Comparison of ENCODE assay signal across 12 cellular contexts in the genomic region with DNA sequence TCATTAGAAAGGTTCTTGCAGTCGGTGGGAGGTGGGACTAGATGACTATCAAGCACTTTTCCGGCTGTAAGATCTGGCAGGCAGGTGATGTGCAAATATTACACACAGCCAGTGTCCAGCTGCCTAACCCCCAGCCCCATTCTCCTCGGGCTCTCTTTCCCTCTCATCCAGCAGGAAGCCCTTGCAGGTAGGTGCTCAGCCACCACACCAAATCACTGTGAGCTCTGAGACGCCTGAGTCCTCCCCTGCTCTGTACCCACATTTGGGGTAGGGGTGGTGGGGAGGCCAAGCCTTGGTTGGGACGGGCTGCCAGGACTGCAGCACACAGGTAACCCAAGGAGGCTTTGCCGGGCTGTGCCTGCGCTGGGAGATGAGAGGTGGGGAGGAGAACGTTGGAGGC. TPM values are rescaled to one million over a fixed set of nuclear protein-coding genes. Genes with fewer than 3 reads are reported as not detected.
DNase-seq lines count a peak whose midpoint lies in the region; ATAC-seq and TF ChIP-seq lines count a peak whose summit lies in the region.
"Had no signal": no experiment of that assay in that cellular context is flagged by ENCODE, and none has a peak within 500 bp of the region (broad histone marks: within the 10 kb centered on the region; RNA-seq: fewer than 3 reads in every experiment).

No MANE protein-coding gene starts in this region.

- no peaks in the 10 kb centered on the region for H3K36me3 Mint-ChIP-seq in activated T-cell treated with anti-CD3 and anti-CD28 coated beads, Interleukin-2, amount 50 U/mL, for 72 hours (ENCODE audit: insufficient read depth in 2 of 2)
- peaks cover 11% of the 10 kb centered on the region for H3K36me3 Mint-ChIP-seq in WTC11

- peak overlapping the region; percentile 59 to 69 for H3K4me3 Mint-ChIP-seq in activated T-cell treated with anti-CD3 and anti-CD28 coated beads, Interleukin-2, amount 50 U/mL, for 72 hours
- H3K4me3 Mint-ChIP-seq in WTC11 = peak overlapping the region; percentile 71

- H3K9ac ChIP-seq in iPS-15b (ENCODE audit: low read depth, low read length) = peak overlapping the region; percentile 24

- H3K9me3 ChIP-seq in iPS-15b (ENCODE audit: control insufficient read depth, insufficient read depth, low read length) = no peaks in the 10 kb centered on the region

- peaks cover 2% of the 10 kb centered on the region for H3K4me1 ChIP-seq in iPS-15b (ENCODE audit: control insufficient read depth, insufficient read depth, low read length)

- no peak overlapping the region for H3K27ac Mint-ChIP-seq in activated T-cell treated with anti-CD3 and anti-CD28 coated beads, Interleukin-2, amount 50 U/mL, for 72 hours
- H3K27ac Mint-ChIP-seq in WTC11 = no peak overlapping the region

- no peak for DNase-seq in activated T-cell treated with anti-CD3 and anti-CD28 coated beads, Interleukin-2, amount 50 U/mL, for 72 hours
- DNase-seq in activated T-cell treated with anti-CD3 and anti-CD28 coated beads, Interleukin-2, amount 50 U/mL, for 1 hour = no peak
- DNase-seq in WTC11 (ENCODE audit: low spot score) (no peak), skeletal muscle cell (ENCODE audit: low read depth) (no peak), SW 1271 (lab: John Stamatoyannopoulos, UW) (no peak)
- DNase-seq: cerebellar nuclear complex, DMS79 treated with DMSO at 0.1 percent for 48 hours, RPMI8226 had no signal

- peaks cover 6% of the 10 kb centered on the region for H3K27me3 ChIP-seq in iPS-15b (ENCODE audit: control insufficient read depth, insufficient read depth, low read length)

- POLR2A ChIA-PET in WTC11 (lab: Charles Lee) = no interaction called here

- H3K9me3 Mint-ChIP-seq in activated T-cell treated with anti-CD3 and anti-CD28 coated beads, Interleukin-2, amount 50 U/mL, for 72 hours = no peaks in the 10 kb centered on the region
- peaks cover 10% of the 10 kb centered on the region for H3K9me3 Mint-ChIP-seq in WTC11

- TF ChIP-seq CTCF in WTC11 (IDR thresholded peaks at IDR 0.05) = no peak

- H3K4me1 Mint-ChIP-seq in activated T-cell treated with anti-CD3 and anti-CD28 coated beads, Interleukin-2, amount 50 U/mL, for 72 hours (ENCODE audit: low read depth) = peaks cover 10% of the 10 kb centered on the region
- H3K4me1 Mint-ChIP-seq in WTC11 = peaks cover 10% of the 10 kb centered on the region

- no peaks in the 10 kb centered on the region for H3K36me3 ChIP-seq in iPS-15b (ENCODE audit: control insufficient read depth, insufficient read depth, low read length)

- no peak for ATAC-seq in activated T-cell treated with anti-CD3 and anti-CD28 coated beads, Interleukin-2, amount 50 U/mL, for 72 hours (replicated peaks in 1 of 2)
- ATAC-seq in WTC11 (no peak), GM21717 (IDR thresholded peaks at IDR 0.05; ENCODE audit: unreplicated experiment) (no peak), HG03354 (IDR thresholded peaks at IDR 0.05; ENCODE audit: poor library complexity, severe bottlenecking, unreplicated experiment) (no peak)

- CTCF ChIA-PET in WTC11 (lab: Charles Lee) = no interaction called here

- peaks cover 32% of the 10 kb centered on the region for H3K27me3 Mint-ChIP-seq in activated T-cell treated with anti-CD3 and anti-CD28 coated beads, Interleukin-2, amount 50 U/mL, for 72 hours (ENCODE audit: low read depth)
- peaks cover 23% of the 10 kb centered on the region for H3K27me3 Mint-ChIP-seq in WTC11 (ENCODE audit: low read depth)

- H3K4me3 ChIP-seq in iPS-15b (ENCODE audit: low read depth, low read length) (peak overlapping the region; percentile 79), skeletal muscle cell (ENCODE audit: low read depth, low read length) (peak overlapping the region; percentile 56)

TF ChIP-seq in WTC11, 78 proteins besides CTCF, POLR2A, EP300 and RAD21:
- TF ChIP-seq FOXJ3 (CRISPR knock-in tag; IDR thresholded peaks at IDR 0.05; ENCODE audit: borderline replicate concordance) (no peak), IRF2 (CRISPR knock-in tag; IDR thresholded peaks at IDR 0.05; ENCODE audit: borderline replicate concordance, low read depth) (no peak), FOXK1 (CRISPR knock-in tag; IDR thresholded peaks at IDR 0.05) (no peak), TEAD1 (CRISPR knock-in tag; IDR thresholded peaks at IDR 0.05) (no peak)

RNA-seq across cellular contexts. Expression of a gene that starts 0.6 kb away (rescaled TPM):
- not detected for total RNA-seq in activated T-cell treated with anti-CD3 and anti-CD28 coated beads, Interleukin-2, amount 50 U/mL, for 72 hours
- total RNA-seq in WTC11 (2021) = 4.5 to 8.7 TPM (median 8.1 TPM) in 3 replicates
- total RNA-seq: kidney had no signal

RNA-seq across cellular contexts. Expression of a gene that starts 3.7 kb away (rescaled TPM):
- total RNA-seq in activated T-cell treated with anti-CD3 and anti-CD28 coated beads, Interleukin-2, amount 50 U/mL, for 72 hours = not detected
- not detected in 3 replicates for total RNA-seq in WTC11 (2021)

RNA-seq across cellular contexts. Expression of a gene that starts 30.0 kb away (rescaled TPM):
- 1 to 10 TPM; 1.9 to 2.8 TPM for total RNA-seq in activated T-cell treated with anti-CD3 and anti-CD28 coated beads, Interleukin-2, amount 50 U/mL, for 72 hours
- 0.46 to 1.7 TPM (median 0.73 TPM) in 3 replicates for total RNA-seq in WTC11 (2021)
